Comparison of ENCODE assay signal across 16 cellular contexts in genomic region chr10:14598809-14599764, GRCh38.
DNase-seq lines count a peak whose midpoint lies in the region; ATAC-seq and TF ChIP-seq lines count a peak whose summit lies in the region.
"Had no signal": no experiment of that assay in that cellular context is flagged by ENCODE, and none has a peak within 500 bp of the region (broad histone marks: within the 10 kb centered on the region; RNA-seq: fewer than 3 reads in every experiment).

No MANE protein-coding gene starts in this region.

- intact Hi-C loops in natural killer cell (cut with micrococcal nuclease): no loop called here
- intact Hi-C loops in heart left ventricle (cut with DNase I): no loop called here

- H3K4me3 Mint-ChIP-seq in CD4-positive, CD25-positive, alpha-beta regulatory T cell: peak overlapping the region; percentile 60 to 79 (median 70)
- H3K4me3 Mint-ChIP-seq in activated naive CD8-positive, alpha-beta T cell treated with anti-CD3 and anti-CD28 coated beads, Interleukin-2, amount 10 ng/mL, durations not matched to agents 7 days and 5 days: no peak overlapping the region
- H3K4me3 Mint-ChIP-seq in natural killer cell: no peak overlapping the region

- no peak for TF ChIP-seq POLR2A in heart left ventricle (IDR thresholded peaks at IDR 0.05)

- peak overlapping the region; percentile 44 for H3K27ac ChIP-seq in CD4-positive, CD25-positive, alpha-beta regulatory T cell (ENCODE audit: insufficient read depth, low read length, poor library complexity, severe bottlenecking)
- H3K27ac ChIP-seq in HEK293 (ENCODE audit: extremely low read depth, low read depth, low read length) (no peak overlapping the region), heart left ventricle (no peak overlapping the region)
- H3K27ac ChIP-seq: breast epithelium, hepatocyte, SK-N-MC, suprapubic skin had no signal

- peaks cover 66% of the 10 kb centered on the region for H3K36me3 Mint-ChIP-seq in CD4-positive, CD25-positive, alpha-beta regulatory T cell
- peaks cover 60% of the 10 kb centered on the region for H3K36me3 Mint-ChIP-seq in activated naive CD8-positive, alpha-beta T cell treated with anti-CD3 and anti-CD28 coated beads, Interleukin-2, amount 10 ng/mL, durations not matched to agents 7 days and 5 days
- peaks cover 6% of the 10 kb centered on the region for H3K36me3 Mint-ChIP-seq in natural killer cell

- no peaks in the 10 kb centered on the region for H3K9me3 ChIP-seq in CD4-positive, CD25-positive, alpha-beta regulatory T cell (ENCODE audit: control insufficient read depth in 2 of 2, low read length in 2 of 2)
- H3K9me3 ChIP-seq in HEK293 (ENCODE audit: control insufficient read depth, insufficient read depth, low read depth, low read length) (no peaks in the 10 kb centered on the region), heart left ventricle (no peaks in the 10 kb centered on the region)
- H3K9me3 ChIP-seq: breast epithelium, suprapubic skin had no signal

- H3K4me3 ChIP-seq in CD4-positive, CD25-positive, alpha-beta regulatory T cell (ENCODE audit: low read depth, low read length): no peak overlapping the region
- H3K4me3 ChIP-seq in HEK293 (ENCODE audit: low read depth, low read length) (no peak overlapping the region), heart left ventricle (no peak overlapping the region)
- H3K4me3 ChIP-seq: breast epithelium, hepatocyte, SK-N-MC, suprapubic skin had no signal

- H3K9me3 Mint-ChIP-seq in CD4-positive, CD25-positive, alpha-beta regulatory T cell: no peaks in the 10 kb centered on the region
- no peaks in the 10 kb centered on the region for H3K9me3 Mint-ChIP-seq in activated naive CD8-positive, alpha-beta T cell treated with anti-CD3 and anti-CD28 coated beads, Interleukin-2, amount 10 ng/mL, durations not matched to agents 7 days and 5 days
- no peaks in the 10 kb centered on the region for H3K9me3 Mint-ChIP-seq in natural killer cell
- H3K9me3 Mint-ChIP-seq: activated naive CD4-positive, alpha-beta T cell treated with anti-CD3 and anti-CD28 coated beads, Interleukin-2, amount 50 U/mL, for 72 hours had no signal

- H3K4me1 ChIP-seq in CD4-positive, CD25-positive, alpha-beta regulatory T cell (ENCODE audit: control insufficient read depth, insufficient read depth, low read length, poor library complexity, severe bottlenecking): peaks cover 76% of the 10 kb centered on the region
- H3K4me1 ChIP-seq in HEK293 (ENCODE audit: control insufficient read depth, insufficient read depth, low read length): peaks cover 4% of the 10 kb centered on the region
- peaks cover 0 to 25% (median 7%) of the 10 kb centered on the region in 12 donors for H3K4me1 ChIP-seq in heart left ventricle
- H3K4me1 ChIP-seq: breast epithelium had no signal

- H3K4me1 Mint-ChIP-seq in CD4-positive, CD25-positive, alpha-beta regulatory T cell: peaks cover 28 to 91% (median 71%) of the 10 kb centered on the region in 4 donors
- peaks cover 56% of the 10 kb centered on the region for H3K4me1 Mint-ChIP-seq in activated naive CD8-positive, alpha-beta T cell treated with anti-CD3 and anti-CD28 coated beads, Interleukin-2, amount 10 ng/mL, durations not matched to agents 7 days and 5 days
- H3K4me1 Mint-ChIP-seq in natural killer cell: peaks cover 64 to 73% of the 10 kb centered on the region in 2 donors

- H3K27me3 Mint-ChIP-seq in CD4-positive, CD25-positive, alpha-beta regulatory T cell: no peaks in the 10 kb centered on the region
- no peaks in the 10 kb centered on the region for H3K27me3 Mint-ChIP-seq in activated naive CD8-positive, alpha-beta T cell treated with anti-CD3 and anti-CD28 coated beads, Interleukin-2, amount 10 ng/mL, durations not matched to agents 7 days and 5 days
- H3K27me3 Mint-ChIP-seq in natural killer cell (ENCODE audit: low read depth in 2 of 2): no peaks in the 10 kb centered on the region

- CTCF ChIA-PET in HEK293 (lab: Yijun Ruan, JAX): interaction anchor here (0.6 to 1.0 kb wide), 2 partner anchors 101 to 224 kb away, joined by 3 read pairs; no protein-coding TSS in a partner anchor

- WGBS in heart left ventricle, 4 donors: 96 to 97% (median 96%) methylated on average over 11 of the region's 11 CpGs

- TF ChIP-seq CTCF in HEK293 (tag by site-specific recombination; IDR thresholded peaks at IDR 0.05): no peak
- TF ChIP-seq CTCF in natural killer cell (IDR thresholded peaks at IDR 0.05): no peak
- no peak for TF ChIP-seq CTCF in heart left ventricle (IDR thresholded peaks at IDR 0.05)

- POLR2A ChIA-PET in HEK293 (lab: Yijun Ruan, JAX): interaction anchor here (0.7 kb wide), 1 partner anchor 227 kb away, joined by 5 read pairs; no protein-coding TSS in a partner anchor
- POLR2A ChIA-PET in activated naive CD8-positive, alpha-beta T cell treated with anti-CD3 and anti-CD28 coated beads, Interleukin-2, amount 10 ng/mL, durations not matched to agents 7 days and 5 days (lab: Charles Lee): interaction anchor here (1.1 to 1.3 kb wide), 2 partner anchors 11 to 56 kb away, joined by 3 to 4 read pairs; no protein-coding TSS in a partner anchor

- no peak for DNase-seq in CD4-positive, CD25-positive, alpha-beta regulatory T cell
- no peak for DNase-seq in activated naive CD8-positive, alpha-beta T cell treated with anti-CD3 and anti-CD28 coated beads, Interleukin-2, amount 10 ng/mL, durations not matched to agents 7 days and 5 days
- DNase-seq in natural killer cell: no peak
- no peak for DNase-seq in stimulated activated naive CD4-positive, alpha-beta T cell (lab: John Stamatoyannopoulos, UW)
- no peak for DNase-seq in heart left ventricle
- DNase-seq in SW 1271 (lab: John Stamatoyannopoulos, UW): no peak
- DNase-seq: left colon, NCI-H524 treated with DMSO at 0.1 percent for 48 hours, PC-3 had no signal

- no peak for ATAC-seq in CD4-positive, CD25-positive, alpha-beta regulatory T cell (ENCODE audit: low read depth in 2 of 2)
- ATAC-seq in activated naive CD8-positive, alpha-beta T cell treated with anti-CD3 and anti-CD28 coated beads, Interleukin-2, amount 10 ng/mL, durations not matched to agents 7 days and 5 days (ENCODE audit: low read depth): peak; percentile 16
- ATAC-seq in natural killer cell (peak; percentile 2 to 30 (median 26)), HG03520 (IDR thresholded peaks at IDR 0.05; ENCODE audit: unreplicated experiment) (no peak), heart left ventricle (no peak)
- ATAC-seq: activated naive CD4-positive, alpha-beta T cell treated with anti-CD3 and anti-CD28 coated beads, Interleukin-2, amount 50 U/mL, for 72 hours; left colon; PC-3 had no signal

- peaks cover 66% of the 10 kb centered on the region for H3K36me3 ChIP-seq in CD4-positive, CD25-positive, alpha-beta regulatory T cell (ENCODE audit: control insufficient read depth, insufficient read depth, low read length)
- peaks cover 0 to 26% of the 10 kb centered on the region in 2 experiments; a peak in 1 of 3 replicates for H3K36me3 ChIP-seq in HEK293 (ENCODE audit: control insufficient read depth in 2 of 2, insufficient read depth in 1 of 2, low read length in 2 of 2)
- peaks cover 0 to 50% (median 0%) of the 10 kb centered on the region in 9 donors for H3K36me3 ChIP-seq in heart left ventricle
- H3K36me3 ChIP-seq: breast epithelium had no signal

- H3K27ac Mint-ChIP-seq in CD4-positive, CD25-positive, alpha-beta regulatory T cell: peak overlapping the region; percentile 74 to 97 (median 91)
- H3K27ac Mint-ChIP-seq in activated naive CD8-positive, alpha-beta T cell treated with anti-CD3 and anti-CD28 coated beads, Interleukin-2, amount 10 ng/mL, durations not matched to agents 7 days and 5 days: peak overlapping the region; percentile 67
- H3K27ac Mint-ChIP-seq in natural killer cell: peak overlapping the region; percentile 72 to 76

- H3K27me3 ChIP-seq in CD4-positive, CD25-positive, alpha-beta regulatory T cell (ENCODE audit: control insufficient read depth, insufficient read depth, low read length): no peaks in the 10 kb centered on the region
- no peaks in the 10 kb centered on the region for H3K27me3 ChIP-seq in heart left ventricle
- H3K27me3 ChIP-seq: breast epithelium, hepatocyte, suprapubic skin had no signal

TF ChIP-seq in HEK293, 187 proteins besides CTCF, POLR2A, EP300 and RAD21:
- TF ChIP-seq KLF1 (tag by site-specific recombination; IDR thresholded peaks at IDR 0.05) (no peak), ZNF121 (tag by site-specific recombination; IDR thresholded peaks at IDR 0.05) (peak; percentile 89), ZNF311 (tag by site-specific recombination; IDR thresholded peaks at IDR 0.05; ENCODE audit: borderline replicate concordance) (no peak), PBX3 (CRISPR knock-in tag; IDR thresholded peaks at IDR 0.05) (no peak), ZBTB17 (tag by site-specific recombination; IDR thresholded peaks at IDR 0.05) (no peak), KLF10 (tag by site-specific recombination; IDR thresholded peaks at IDR 0.05) (0 out of 2 replicates have a peak, but pooled peaks have one; percentile 19), TCF7L2 (IDR thresholded peaks at IDR 0.05; ENCODE audit: borderline replicate concordance, low read depth, low read length) (no peak)

Comparison
In these comparisons a context has a peak if more than half of its experiments do, and no peak if none do; other contexts are left out.
1. ATAC-seq: peak in activated naive CD8-positive, alpha-beta T cell treated with anti-CD3 and anti-CD28 coated beads, Interleukin-2, amount 10 ng/mL, durations not matched to agents 7 days and 5 days (single experiment) and natural killer cell (3 of 3); none in CD4-positive, CD25-positive, alpha-beta regulatory T cell (0 of 2), HG03520 (single experiment) and heart left ventricle (0 of 4).
2. H3K4me3 Mint-ChIP-seq: peak in CD4-positive, CD25-positive, alpha-beta regulatory T cell (4 of 4); none in activated naive CD8-positive, alpha-beta T cell treated with anti-CD3 and anti-CD28 coated beads, Interleukin-2, amount 10 ng/mL, durations not matched to agents 7 days and 5 days (single experiment) and natural killer cell (single experiment).
3. Peak in every context shown above with its lines, with median percentiles within 50 percentile points of each other: H3K27ac Mint-ChIP-seq.